ENCODE assay signal across 22 cellular contexts in the genomic region with DNA sequence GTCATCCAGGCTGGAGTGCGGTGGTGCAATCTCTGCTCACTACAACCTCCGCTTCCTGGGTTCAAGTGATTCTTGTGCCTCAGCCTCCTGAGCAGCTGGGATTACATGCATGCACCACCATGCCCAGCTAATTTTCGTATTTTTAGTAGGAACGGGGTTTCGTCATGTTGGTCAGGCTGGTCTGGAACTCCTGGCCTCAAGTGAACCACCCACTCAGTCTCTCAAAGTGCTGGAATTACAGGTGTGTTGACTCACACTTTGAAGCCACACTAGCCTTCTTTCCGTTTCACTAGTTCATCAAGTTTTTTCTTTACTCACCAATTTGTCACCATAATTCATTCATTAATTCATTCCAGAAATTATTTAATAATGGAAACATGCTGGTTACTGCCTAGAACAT.
A peak's percentile ranks its signal among the peaks of the same experiment; 100 is the strongest.
DNase-seq lines count a peak whose midpoint lies in the region; ATAC-seq and TF ChIP-seq lines count a peak whose summit lies in the region.
"Had no signal": no experiment of that assay in that cellular context is flagged by ENCODE, and none has a peak within 500 bp of the region (broad histone marks: within the 10 kb centered on the region; RNA-seq: fewer than 3 reads in every experiment).

No MANE protein-coding gene starts in this region.

- CTCF ChIA-PET in WTC11 (lab: Charles Lee): interaction anchor here (0.7 kb wide), 1 partner anchor 325 kb away, joined by 3 read pairs; no protein-coding TSS in a partner anchor

- no peak overlapping the region for H2AK5ac ChIP-seq in trophoblast cell (ENCODE audit: low read length)
- no peak overlapping the region for H2AK5ac ChIP-seq in neuronal stem cell (ENCODE audit: low read depth, low read length)

- H4K91ac ChIP-seq in trophoblast cell (ENCODE audit: low read depth, low read length): no peak overlapping the region
- no peak overlapping the region for H4K91ac ChIP-seq in neuronal stem cell (ENCODE audit: low read depth, low read length, poor library complexity)

- POLR2A ChIA-PET in WTC11 (lab: Charles Lee): no interaction called here

- H3K36me3 ChIP-seq in hepatocyte (replicated peaks; ENCODE audit: insufficient read depth, low read depth) (no peaks in the 10 kb centered on the region), trophoblast cell (ENCODE audit: control insufficient read depth in 1 of 2, insufficient read depth in 2 of 2, low read length in 2 of 2) (no peaks in the 10 kb centered on the region), neuronal stem cell (replicated peaks in 1 of 2; ENCODE audit: control insufficient read depth in 2 of 2, insufficient read depth in 2 of 2, low read length in 2 of 2) (no peaks in the 10 kb centered on the region)
- H3K36me3 ChIP-seq: BE2C, BLaER1 had no signal

- peaks cover 21% of the 10 kb centered on the region for H3K4me1 Mint-ChIP-seq in WTC11
- H3K4me1 Mint-ChIP-seq: CD14-positive monocyte; CD4-positive, alpha-beta memory T cell; CD4-positive, CD25-positive, alpha-beta regulatory T cell; CD8-positive, alpha-beta memory T cell had no signal

- H3K27me3 ChIP-seq in hepatocyte (no peaks in the 10 kb centered on the region), trophoblast cell (ENCODE audit: insufficient read depth, low read length) (no peaks in the 10 kb centered on the region), neuronal stem cell (ENCODE audit: control insufficient read depth in 3 of 3, insufficient read depth in 3 of 3, low read depth in 1 of 3, low read length in 3 of 3) (no peaks in the 10 kb centered on the region)
- H3K27me3 ChIP-seq: BE2C, BLaER1 had no signal

- H3K4me3 ChIP-seq in epithelial cell of esophagus (ENCODE audit: low read length) (no peak overlapping the region), hepatocyte (no peak overlapping the region), trophoblast cell (ENCODE audit: low read depth, low read length) (no peak overlapping the region), neuronal stem cell (ENCODE audit: low read length in 2 of 2) (no peak overlapping the region)
- H3K4me3 ChIP-seq: BLaER1 had no signal

- no peaks in the 10 kb centered on the region for H3K9me3 ChIP-seq in hepatocyte (ENCODE audit: low read depth)
- H3K9me3 ChIP-seq in trophoblast cell (ENCODE audit: insufficient read depth, low read depth, low read length): no peaks in the 10 kb centered on the region
- H3K9me3 ChIP-seq in neuronal stem cell (replicated peaks in 1 of 2; ENCODE audit: control insufficient read depth in 2 of 2, insufficient read depth in 1 of 2, low read depth in 1 of 2, low read length in 2 of 2): no peaks in the 10 kb centered on the region
- H3K9me3 ChIP-seq: BE2C, BLaER1 had no signal

- no peak for ATAC-seq in WTC11

- no peaks in the 10 kb centered on the region for H3K9me3 Mint-ChIP-seq in WTC11

- H3K9ac ChIP-seq in trophoblast cell (ENCODE audit: low read length) (no peak overlapping the region), neuronal stem cell (ENCODE audit: low read depth, low read length, poor library complexity) (no peak overlapping the region)
- H3K9ac ChIP-seq: BLaER1 had no signal

- H3K9me2 ChIP-seq in hepatocyte (replicated peaks; ENCODE audit: insufficient read depth): no peaks in the 10 kb centered on the region

- H3K27ac ChIP-seq in hepatocyte (no peak overlapping the region), trophoblast cell (ENCODE audit: low read depth, low read length) (no peak overlapping the region), neuronal stem cell (replicated peaks; ENCODE audit: low read length) (no peak overlapping the region)
- H3K27ac ChIP-seq: BLaER1 had no signal

- H2BK12ac ChIP-seq in trophoblast cell (ENCODE audit: low read length) (no peak overlapping the region), neuronal stem cell (ENCODE audit: low read length) (no peak overlapping the region)

- H3K4me1 ChIP-seq in hepatocyte (ENCODE audit: insufficient read depth): peaks cover 8% of the 10 kb centered on the region
- no peaks in the 10 kb centered on the region for H3K4me1 ChIP-seq in trophoblast cell (ENCODE audit: control insufficient read depth in 1 of 2, insufficient read depth in 2 of 2, low read length in 2 of 2)
- peaks cover 23 to 34% of the 10 kb centered on the region in 2 donors for H3K4me1 ChIP-seq in neuronal stem cell (ENCODE audit: control insufficient read depth in 2 of 2, insufficient read depth in 1 of 2, low read depth in 1 of 2, low read length in 2 of 2)
- H3K4me1 ChIP-seq: BLaER1 had no signal

- H3K79me2 ChIP-seq in hepatocyte (no peaks in the 10 kb centered on the region), trophoblast cell (ENCODE audit: control insufficient read depth, insufficient read depth, low read length, poor library complexity) (no peaks in the 10 kb centered on the region)

- H2BK15ac ChIP-seq in neuronal stem cell (ENCODE audit: low read length): no peak overlapping the region

- H3K27ac Mint-ChIP-seq in WTC11: peak overlapping the region; percentile 76; the same call in 1 of the 2 replicates
- H3K27ac Mint-ChIP-seq: CD14-positive monocyte; CD4-positive, alpha-beta memory T cell; CD4-positive, CD25-positive, alpha-beta regulatory T cell; CD8-positive, alpha-beta memory T cell had no signal

- H3K23ac ChIP-seq in trophoblast cell (ENCODE audit: low read length) (no peak overlapping the region), neuronal stem cell (ENCODE audit: low read depth, low read length, poor library complexity) (no peak overlapping the region)

- TF ChIP-seq CTCF in WTC11 (IDR thresholded peaks at IDR 0.05): no peak
- no peak for TF ChIP-seq CTCF in epithelial cell of esophagus (IDR thresholded peaks at IDR 0.05; ENCODE audit: insufficient read depth, low read depth, low read length, missing control alignments)
- no peak for TF ChIP-seq CTCF in hepatocyte (IDR thresholded peaks at IDR 0.05; ENCODE audit: poor library complexity)

- H3K18ac ChIP-seq in trophoblast cell (ENCODE audit: low read length): no peak overlapping the region
- H3K18ac ChIP-seq in neuronal stem cell (ENCODE audit: low read length): no peak overlapping the region

- H2AFZ ChIP-seq in hepatocyte: no peak overlapping the region
- H2AFZ ChIP-seq in trophoblast cell (ENCODE audit: insufficient read depth, low read length, poor library complexity): no peak overlapping the region
- no peak overlapping the region for H2AFZ ChIP-seq in neuronal stem cell (ENCODE audit: low read length)

- no peaks in the 10 kb centered on the region for H3K27me3 Mint-ChIP-seq in WTC11 (ENCODE audit: low read depth)
- H3K27me3 Mint-ChIP-seq: CD4-positive, alpha-beta memory T cell; CD4-positive, CD25-positive, alpha-beta regulatory T cell had no signal

- H3K14ac ChIP-seq in trophoblast cell (ENCODE audit: low read length): no peak overlapping the region
- H3K14ac ChIP-seq in neuronal stem cell (ENCODE audit: low read length): no peak overlapping the region

- no peaks in the 10 kb centered on the region for H3K36me3 Mint-ChIP-seq in WTC11
- H3K36me3 Mint-ChIP-seq: CD14-positive monocyte; CD4-positive, alpha-beta memory T cell; CD4-positive, CD25-positive, alpha-beta regulatory T cell; CD8-positive, alpha-beta memory T cell had no signal

- H2BK5ac ChIP-seq in trophoblast cell (ENCODE audit: low read depth, low read length, poor library complexity) (no peak overlapping the region), neuronal stem cell (ENCODE audit: low read length) (no peak overlapping the region)

- no peak overlapping the region for H3K4me3 Mint-ChIP-seq in WTC11
- H3K4me3 Mint-ChIP-seq: CD4-positive, alpha-beta memory T cell; CD4-positive, CD25-positive, alpha-beta regulatory T cell; CD8-positive, alpha-beta memory T cell had no signal

- H4K12ac ChIP-seq in trophoblast cell (ENCODE audit: low read depth, low read length): no peak overlapping the region

- no peak overlapping the region for H3K4ac ChIP-seq in trophoblast cell (ENCODE audit: low read depth, low read length)
- H3K4ac ChIP-seq in neuronal stem cell (ENCODE audit: low read length): no peak overlapping the region

- H4K20me1 ChIP-seq in hepatocyte (ENCODE audit: insufficient read depth, poor library complexity, severe bottlenecking): no peaks in the 10 kb centered on the region
- H4K20me1 ChIP-seq: BLaER1 had no signal

- no peak for DNase-seq in WTC11 (ENCODE audit: low spot score)
- DNase-seq in epithelial cell of esophagus (ENCODE audit: low read depth): peak; percentile 13
- no peak for DNase-seq in hepatocyte (ENCODE audit: low spot score)
- DNase-seq in trophoblast cell: peak; percentile 68 to 75
- no peak for DNase-seq in NCI-H510A (lab: John Stamatoyannopoulos, UW)
- no peak for DNase-seq in neuronal stem cell (ENCODE audit: low spot score)
- no peak for DNase-seq in ecto neural progenitor cell (ENCODE audit: low spot score)
- no peak for DNase-seq in dermis blood vessel endothelial cell
- DNase-seq: 8988T; ACHN; BE2C; C1 segment of cervical spinal cord; CD4-positive, alpha-beta memory T cell; CD4-positive, CD25-positive, alpha-beta regulatory T cell; CD8-positive, alpha-beta memory T cell; COR-L47; DMS 273 treated with DMSO at 0.1 percent for 48 hours; DMS53; DMS79 treated with DMSO at 0.1 percent for 48 hours; GF-D8 had no signal

- H2BK120ac ChIP-seq in trophoblast cell (ENCODE audit: insufficient read depth, low read length, poor library complexity) (no peak overlapping the region), neuronal stem cell (ENCODE audit: low read depth, low read length) (no peak overlapping the region)

- no peak overlapping the region for H4K8ac ChIP-seq in trophoblast cell (ENCODE audit: low read depth, low read length)
- no peak overlapping the region for H4K8ac ChIP-seq in neuronal stem cell (ENCODE audit: low read depth, low read length)

- H3K4me2 ChIP-seq in hepatocyte (peak overlapping the region; percentile 15), trophoblast cell (ENCODE audit: low read length) (no peak overlapping the region), neuronal stem cell (ENCODE audit: insufficient read depth, low read length, poor library complexity, severe bottlenecking) (no peak overlapping the region)
- H3K4me2 ChIP-seq: BLaER1 had no signal

- WGBS in hepatocyte (ENCODE audit: low lambda C conversion rate, missing lambda C conversion rate): 90% methylated on average over 6 of the region's 6 CpGs
- WGBS in trophoblast cell (ENCODE audit: extremely low coverage, insufficient coverage, insufficient read length): no CpG with 5 or more reads among the region's 6 CpGs
- no CpG with 5 or more reads among the region's 6 CpGs for WGBS in neuronal stem cell (ENCODE audit: extremely low coverage in 2 of 2, insufficient read length in 2 of 2, insufficient replicate concordance in 1 of 2), 2 donors

- H3K79me1 ChIP-seq in trophoblast cell (ENCODE audit: low read length): no peaks in the 10 kb centered on the region
- H3K79me1 ChIP-seq in neuronal stem cell (ENCODE audit: low read depth, low read length): no peaks in the 10 kb centered on the region

TF ChIP-seq in WTC11, 78 proteins besides CTCF, POLR2A, EP300 and RAD21 (continues in another document):
- no peak for TF ChIP-seq ZNF396 (CRISPR knock-in tag; IDR thresholded peaks at IDR 0.05; ENCODE audit: borderline replicate concordance)
- no peak for TF ChIP-seq OVOL2 (CRISPR knock-in tag; IDR thresholded peaks at IDR 0.05; ENCODE audit: borderline replicate concordance)

Comparison
In these comparisons a context has a peak if more than half of its experiments do, and no peak if none do; other contexts are left out.
1. DNase-seq: peak in epithelial cell of esophagus (single experiment) and trophoblast cell (2 of 2); none in WTC11 (single experiment), hepatocyte (single experiment), NCI-H510A (single experiment), neuronal stem cell (single experiment), ecto neural progenitor cell (single experiment) and dermis blood vessel endothelial cell (single experiment).